In the genomic region with DNA sequence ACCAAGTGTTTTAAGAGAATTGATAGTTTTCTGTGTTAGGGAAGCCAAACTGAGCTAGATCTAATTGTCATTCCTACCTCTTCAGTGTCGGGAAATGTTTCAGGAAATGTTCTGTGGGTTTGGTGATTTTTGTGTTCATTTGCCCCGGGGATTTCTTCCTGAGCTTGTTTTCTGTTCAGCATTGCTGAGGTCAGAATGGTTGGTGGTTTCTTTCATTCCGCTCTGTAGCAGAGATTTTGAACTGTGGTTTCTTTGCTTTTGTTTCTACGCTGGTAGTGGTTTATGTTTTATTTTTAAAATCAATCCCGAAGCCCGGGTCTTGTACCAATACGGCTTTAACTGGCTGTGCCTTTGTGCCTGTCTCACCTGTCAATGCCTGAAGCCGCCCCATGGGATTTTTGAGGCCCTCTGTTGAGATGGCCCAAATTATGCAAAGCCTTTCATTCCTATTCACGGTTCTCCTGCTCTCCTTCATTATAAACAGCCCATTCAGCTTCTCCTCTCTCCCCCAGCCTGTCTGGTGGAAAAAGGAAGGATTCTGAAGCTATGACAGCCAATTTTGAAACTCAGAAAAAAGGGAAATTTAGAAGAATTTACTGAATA, we compare ENCODE assay signal across 30 cellular contexts.
DNase-seq lines count a peak whose midpoint lies in the region; TF ChIP-seq lines count a peak whose summit lies in the region.
"Had no signal": no experiment of that assay in that cellular context is flagged by ENCODE, and none has a peak within 500 bp of the region (broad histone marks: within the 10 kb centered on the region; RNA-seq: fewer than 3 reads in every experiment).

No MANE protein-coding gene starts in this region.

- H3K27ac Mint-ChIP-seq in MCF 10A (ENCODE audit: low read depth, unreplicated experiment), result no peak overlapping the region
- H3K27ac Mint-ChIP-seq: activated CD4-positive, alpha-beta T cell treated with anti-CD3 and anti-CD28 coated beads, Interleukin-2, amount 10 ng/mL, durations not matched to agents 24 days and 14 days; activated naive CD4-positive, alpha-beta T cell treated with anti-CD3 and anti-CD28 coated beads, Interleukin-2, amount 10 ng/mL, durations not matched to agents 7 days and 5 days; CD8-positive, alpha-beta memory T cell had no signal

- H3K9ac ChIP-seq in mammary epithelial cell (ENCODE audit: insufficient read depth, low read length) (no peak overlapping the region), OCI-LY3 (ENCODE audit: low read length) (no peak overlapping the region)
- H3K9ac ChIP-seq: SK-N-SH had no signal

- H3K4me1 Mint-ChIP-seq in MCF 10A (ENCODE audit: insufficient read depth, unreplicated experiment), result no peaks in the 10 kb centered on the region
- H3K4me1 Mint-ChIP-seq: CD8-positive, alpha-beta memory T cell had no signal

- dilution Hi-C loops in mammary epithelial cell (cut with HindIII; ENCODE audit: low sequenced_read_pairs), result no loop called here

- no peaks in the 10 kb centered on the region for H3K36me3 Mint-ChIP-seq in MCF 10A (ENCODE audit: insufficient read depth, unreplicated experiment)
- H3K36me3 Mint-ChIP-seq: activated naive CD4-positive, alpha-beta T cell treated with anti-CD3 and anti-CD28 coated beads, Interleukin-2, amount 10 ng/mL, durations not matched to agents 7 days and 5 days had no signal

- BruUV-seq in mammary epithelial cell (replicated peaks; lab: Mats Ljungman, UMichigan), result no TSS peak
- BruUV-seq in MCF 10A (replicated peaks; lab: Mats Ljungman, UMichigan), result no TSS peak
- BruUV-seq in OCI-LY7 (replicated peaks; lab: Mats Ljungman, UMichigan), result no TSS peak

- DNase-seq in mammary epithelial cell (peak; percentile 60), MCF 10A (ENCODE audit: unreplicated experiment) (no peak), foreskin melanocyte (peak; percentile 24), OCI-LY7 (ENCODE audit: low spot score) (no peak), DMS79 treated with DMSO at 0.1 percent for 48 hours (lab: John Stamatoyannopoulos, UW) (no peak), KBM-7 (no peak)
- no peak for DNase-seq in effector CD4-positive, alpha-beta T cell
- DNase-seq: 8988T; activated CD4-positive, alpha-beta T cell treated with anti-CD3 and anti-CD28 coated beads, Interleukin-2, amount 10 ng/mL, durations not matched to agents 24 days and 14 days; activated naive CD4-positive, alpha-beta T cell treated with anti-CD3 and anti-CD28 coated beads, Interleukin-2, amount 10 ng/mL, durations not matched to agents 7 days and 5 days; activated T-cell treated with anti-CD3 and anti-CD28 coated beads, Interleukin-2, amount 50 U/mL, for 48 hours; AML-193; amygdala; DMS53; glutamatergic neuron; H7; kidney glomerular epithelial cell; NCI-H146; NCI-H748 treated with DMSO at 0.1 percent for 48 hours; psoas muscle; SK-N-SH; stimulated activated CD8-positive, alpha-beta memory T cell treated with anti-CD3 and anti-CD28 coated beads, Interleukin-4, amount 100 ng/mL, for 48 hours; stomach; T-helper 2 cell; transverse colon had no signal

- H3K4me3 ChIP-seq in mammary epithelial cell (replicated peaks in 1 of 3; ENCODE audit: insufficient read depth in 1 of 3, low read depth in 2 of 3, low read length in 3 of 3), result no peak overlapping the region
- no peak overlapping the region for H3K4me3 ChIP-seq in OCI-LY3 (ENCODE audit: low read length)
- H3K4me3 ChIP-seq in OCI-LY7 (ENCODE audit: low read depth, low read length, poor library complexity, severe bottlenecking), result no peak overlapping the region
- H3K4me3 ChIP-seq: lung, psoas muscle, stomach, transverse colon had no signal

- H3K9me2 ChIP-seq in OCI-LY7 (ENCODE audit: insufficient read depth, low read length), result no peaks in the 10 kb centered on the region
- H3K9me2 ChIP-seq: SK-N-SH had no signal

- in situ Hi-C loops in mammary epithelial cell (cut with MboI; ENCODE audit: low sequenced_read_pairs in 2 of 2) (no loop called here), KBM-7 (cut with MboI; ENCODE audit: low pct_unique_long_range_greater_than_20kb, low sequenced_read_pairs) (no loop called here)

- peaks cover 3% of the 10 kb centered on the region for H3K27me3 ChIP-seq in mammary epithelial cell (ENCODE audit: insufficient read depth, low read length)
- no peaks in the 10 kb centered on the region for H3K27me3 ChIP-seq in OCI-LY3 (ENCODE audit: low read depth, low read length)
- H3K27me3 ChIP-seq: stomach, transverse colon had no signal

- H3K27ac ChIP-seq in mammary epithelial cell (ENCODE audit: insufficient read depth, low read depth, low read length), result no peak overlapping the region
- peak overlapping the region; percentile 34 for H3K27ac ChIP-seq in OCI-LY3 (ENCODE audit: low read length)
- no peak overlapping the region for H3K27ac ChIP-seq in OCI-LY7 (ENCODE audit: low read depth, low read length, poor library complexity, severe bottlenecking)
- H3K27ac ChIP-seq: HL-60, psoas muscle, stomach, transverse colon had no signal

- no peak overlapping the region for H3K4me3 Mint-ChIP-seq in MCF 10A (ENCODE audit: unreplicated experiment)
- H3K4me3 Mint-ChIP-seq: activated CD4-positive, alpha-beta T cell treated with anti-CD3 and anti-CD28 coated beads, Interleukin-2, amount 10 ng/mL, durations not matched to agents 24 days and 14 days; activated naive CD4-positive, alpha-beta T cell treated with anti-CD3 and anti-CD28 coated beads, Interleukin-2, amount 10 ng/mL, durations not matched to agents 7 days and 5 days; CD8-positive, alpha-beta memory T cell; neural crest cell had no signal

- H4K20me1 ChIP-seq in mammary epithelial cell (ENCODE audit: insufficient read depth, low read length), result no peaks in the 10 kb centered on the region
- no peaks in the 10 kb centered on the region for H4K20me1 ChIP-seq in OCI-LY3 (ENCODE audit: insufficient read depth, low read length)
- H4K20me1 ChIP-seq in OCI-LY7 (ENCODE audit: insufficient read depth, low read length), result no peaks in the 10 kb centered on the region

- H3K79me2 ChIP-seq in mammary epithelial cell (ENCODE audit: insufficient read depth, low read length) (no peaks in the 10 kb centered on the region), OCI-LY3 (ENCODE audit: low read length) (no peaks in the 10 kb centered on the region), OCI-LY7 (ENCODE audit: insufficient read depth, low read depth, low read length) (no peaks in the 10 kb centered on the region)

- CTCF ChIA-PET in mammary epithelial cell (lab: Charles Lee; ENCODE audit: low non-redundant PET) (no interaction called here), MCF 10A (lab: Yijun Ruan, JAX) (interaction anchor here (0.6 kb wide), 1 partner anchor 1120 kb away, joined by 3 read pairs; no protein-coding TSS in a partner anchor), OCI-LY7 (lab: Charles Lee; ENCODE audit: unreplicated experiment) (no interaction called here)

- H3K36me3 ChIP-seq in mammary epithelial cell (ENCODE audit: insufficient read depth, low read length) (no peaks in the 10 kb centered on the region), OCI-LY3 (replicated peaks; ENCODE audit: low read depth, low read length) (no peaks in the 10 kb centered on the region), OCI-LY7 (ENCODE audit: insufficient read depth, low read length) (no peaks in the 10 kb centered on the region; the same call in 1 of the 2 replicates)
- H3K36me3 ChIP-seq: stomach, transverse colon had no signal

- no peaks in the 10 kb centered on the region for H3K27me3 Mint-ChIP-seq in MCF 10A (ENCODE audit: insufficient read depth, unreplicated experiment)

- TF ChIP-seq CTCF in mammary epithelial cell (conservative IDR thresholded peaks at IDR 0.05 in 1 of 2, IDR thresholded peaks at IDR 0.05 in 1 of 2; ENCODE audit: extremely low read depth in 1 of 2, insufficient read depth in 1 of 2, low read depth in 1 of 2, low read length in 2 of 2), result no peak
- TF ChIP-seq CTCF in MCF 10A (IDR thresholded peaks at IDR 0.05; ENCODE audit: unreplicated experiment), result no peak
- no peak for TF ChIP-seq CTCF in OCI-LY3 (IDR thresholded peaks at IDR 0.05; ENCODE audit: low read depth, low read length)
- no peak for TF ChIP-seq CTCF in OCI-LY7 (conservative IDR thresholded peaks at IDR 0.05; ENCODE audit: low read length)

- peak overlapping the region; percentile 75 for H2AFZ ChIP-seq in mammary epithelial cell (ENCODE audit: low read depth, low read length)
- H2AFZ ChIP-seq in OCI-LY3 (ENCODE audit: low read depth, low read length), result no peak overlapping the region
- H2AFZ ChIP-seq in OCI-LY7 (ENCODE audit: low read length), result no peak overlapping the region

- POLR2A ChIA-PET in MCF 10A (lab: Yijun Ruan, JAX) (interaction anchor here (0.8 to 1.9 kb wide), 3 partner anchors 9 to 37 kb away, joined by 3 to 6 read pairs (median 3); no protein-coding TSS in a partner anchor), OCI-LY7 (lab: Charles Lee) (no interaction called here)

- H3K4me1 ChIP-seq in mammary epithelial cell (ENCODE audit: insufficient read depth, low read length) (peaks cover 8% of the 10 kb centered on the region), OCI-LY3 (ENCODE audit: low read length) (0 out of 2 replicates have a peak, but pooled peaks cover 2% of the 10 kb centered on the region), OCI-LY7 (ENCODE audit: insufficient read depth, low read length, poor library complexity, severe bottlenecking) (peaks cover 48% of the 10 kb centered on the region)
- H3K4me1 ChIP-seq: psoas muscle, stomach, transverse colon had no signal

- 12% methylated on average over 9 of the region's 9 CpGs for WGBS in mammary epithelial cell (ENCODE audit: low coverage, missing lambda C conversion rate)

- H3K9me3 Mint-ChIP-seq in MCF 10A (ENCODE audit: unreplicated experiment), result no peaks in the 10 kb centered on the region
- H3K9me3 Mint-ChIP-seq: activated naive CD4-positive, alpha-beta T cell treated with anti-CD3 and anti-CD28 coated beads, Interleukin-2, amount 10 ng/mL, durations not matched to agents 7 days and 5 days had no signal

- intact Hi-C loops in mammary epithelial cell (cut with micrococcal nuclease), result no loop called here
- intact Hi-C loops in MCF 10A (cut with micrococcal nuclease), result no loop called here
- intact Hi-C loops in OCI-LY7 (cut with micrococcal nuclease; ENCODE audit: unreplicated experiment), result no loop called here

- H3K9me3 ChIP-seq in mammary epithelial cell (replicated peaks; ENCODE audit: insufficient read depth, low read length), result no peaks in the 10 kb centered on the region
- no peaks in the 10 kb centered on the region for H3K9me3 ChIP-seq in OCI-LY3 (ENCODE audit: insufficient read depth, low read length)
- peaks cover 4% of the 10 kb centered on the region; the same call in 1 of the 2 replicates for H3K9me3 ChIP-seq in OCI-LY7 (ENCODE audit: low read length)
- H3K9me3 ChIP-seq: psoas muscle, SK-N-SH, stomach, transverse colon had no signal

- peak overlapping the region; percentile 67 for H3K4me2 ChIP-seq in mammary epithelial cell (ENCODE audit: insufficient read depth, low read depth, low read length)
- no peak overlapping the region for H3K4me2 ChIP-seq in OCI-LY3 (ENCODE audit: low read length)
- no peak overlapping the region for H3K4me2 ChIP-seq in OCI-LY7 (ENCODE audit: low read length)
- H3K4me2 ChIP-seq: SK-N-SH had no signal

Comparison
In these comparisons a context has a peak if more than half of its experiments do, and no peak if none do; other contexts are left out.
1. DNase-seq: peak in mammary epithelial cell (single experiment) and foreskin melanocyte (single experiment); none in MCF 10A (single experiment), effector CD4-positive, alpha-beta T cell (single experiment), OCI-LY7 (single experiment), DMS79 treated with DMSO at 0.1 percent for 48 hours (single experiment) and KBM-7 (single experiment).